In genomic region chr22:25402501-25403283, GRCh38 we compare ENCODE assay signal across 9 cellular contexts.
A peak's percentile ranks its signal among the peaks of the same experiment; 100 is the strongest.
DNase-seq lines count a peak whose midpoint lies in the region; ATAC-seq and TF ChIP-seq lines count a peak whose summit lies in the region.
"Had no signal": no experiment of that assay in that cellular context is flagged by ENCODE, and none has a peak within 500 bp of the region (broad histone marks: within the 10 kb centered on the region; RNA-seq: fewer than 3 reads in every experiment).

No MANE protein-coding gene starts in this region.

- no peaks in the 10 kb centered on the region for H3K27me3 Mint-ChIP-seq in activated CD4-positive, alpha-beta T cell treated with anti-CD3 and anti-CD28 coated beads for 36 hours

- H3K4me1 ChIP-seq in mucosa of rectum (ENCODE audit: control insufficient read depth in 2 of 2, insufficient read depth in 2 of 2, low read length in 2 of 2): peaks cover 30 to 45% of the 10 kb centered on the region in 2 donors

- H3K27ac ChIP-seq in mucosa of rectum (ENCODE audit: low read depth in 2 of 2, low read length in 2 of 2): peak overlapping the region; percentile 74 to 77

- CTCF ChIA-PET in activated CD4-positive, alpha-beta T cell treated with anti-CD3 and anti-CD28 coated beads for 36 hours (lab: Charles Lee): interaction anchor here (0.9 kb wide), 1 partner anchor 17 kb away, joined by 3 read pairs; no protein-coding TSS in a partner anchor

- no peaks in the 10 kb centered on the region for H3K27me3 ChIP-seq in mucosa of rectum (ENCODE audit: control insufficient read depth in 2 of 2, insufficient read depth in 2 of 2, low read length in 2 of 2)
- H3K27me3 ChIP-seq: neutrophil had no signal

- no peak for DNase-seq in Right ventricle myocardium superior
- no peak for DNase-seq in Right ventricle myocardium inferior (ENCODE audit: missing footprints)
- peak; percentile 54 to 65 for DNase-seq in cardiac fibroblast (ENCODE audit: low read depth in 2 of 2)
- DNase-seq in NCI-H1694 (lab: John Stamatoyannopoulos, UW): no peak
- no peak for DNase-seq in activated CD4-positive, alpha-beta T cell treated with anti-CD3 and anti-CD28 coated beads for 36 hours

- intact Hi-C loops in Right ventricle myocardium superior (cut with DNase I) (loop anchor here (5.0 kb wide), 1 partner anchor 40 kb away; no protein-coding TSS in a partner anchor), Right ventricle myocardium inferior (cut with DNase I) (loop anchor here (2.0 kb wide), 1 partner anchor 38 kb away; no protein-coding TSS in a partner anchor)
- intact Hi-C loops in activated CD4-positive, alpha-beta T cell treated with anti-CD3 and anti-CD28 coated beads for 36 hours (cut with DNase I, micrococcal nuclease): loop anchor here (5.0 to 10.0 kb wide), 3 partner anchors 40 to 328 kb away; no protein-coding TSS in a partner anchor

- H3K9me3 ChIP-seq in mucosa of rectum (ENCODE audit: control insufficient read depth in 2 of 2, low read length in 2 of 2): no peaks in the 10 kb centered on the region
- H3K9me3 ChIP-seq: neutrophil had no signal

- ATAC-seq in Right ventricle myocardium superior (ENCODE audit: poor library complexity): peak; percentile 38
- no peak for ATAC-seq in Right ventricle myocardium inferior
- no peak for ATAC-seq in GM19452 (IDR thresholded peaks at IDR 0.05; ENCODE audit: unreplicated experiment)
- no peak for ATAC-seq in GM18868 (IDR thresholded peaks at IDR 0.05; ENCODE audit: unreplicated experiment)
- ATAC-seq in activated CD4-positive, alpha-beta T cell treated with anti-CD3 and anti-CD28 coated beads for 36 hours: no peak

- no peak overlapping the region for H3K27ac Mint-ChIP-seq in activated CD4-positive, alpha-beta T cell treated with anti-CD3 and anti-CD28 coated beads for 36 hours

- H3K9me3 Mint-ChIP-seq in activated CD4-positive, alpha-beta T cell treated with anti-CD3 and anti-CD28 coated beads for 36 hours (ENCODE audit: low read depth): no peaks in the 10 kb centered on the region

- H3K4me1 Mint-ChIP-seq in activated CD4-positive, alpha-beta T cell treated with anti-CD3 and anti-CD28 coated beads for 36 hours: peaks cover 42% of the 10 kb centered on the region

- H3K4me3 ChIP-seq in cardiac fibroblast (replicated peaks in 1 of 2; ENCODE audit: low read depth in 2 of 2, low read length in 2 of 2) (peak overlapping the region in 1 of 2 donors; percentile 3), mucosa of rectum (ENCODE audit: low read length in 2 of 2) (peak overlapping the region in 1 of 2 donors; percentile 82)

- H3K9ac ChIP-seq in mucosa of rectum (ENCODE audit: low read depth in 1 of 2, low read length in 2 of 2): peak overlapping the region; percentile 72 to 80

- no peaks in the 10 kb centered on the region for H3K36me3 Mint-ChIP-seq in activated CD4-positive, alpha-beta T cell treated with anti-CD3 and anti-CD28 coated beads for 36 hours (ENCODE audit: low read depth)

- POLR2A ChIA-PET in activated CD4-positive, alpha-beta T cell treated with anti-CD3 and anti-CD28 coated beads for 36 hours (lab: Charles Lee): no interaction called here

- TF ChIP-seq CTCF in cardiac fibroblast (IDR thresholded peaks at IDR 0.05; ENCODE audit: low read depth, low read length): no peak

- no peaks in the 10 kb centered on the region for H3K36me3 ChIP-seq in mucosa of rectum (ENCODE audit: control insufficient read depth in 2 of 2, insufficient read depth in 2 of 2, low read length in 2 of 2)
- H3K36me3 ChIP-seq: neutrophil had no signal

- no peak overlapping the region for H3K4me3 Mint-ChIP-seq in activated CD4-positive, alpha-beta T cell treated with anti-CD3 and anti-CD28 coated beads for 36 hours

Comparison
In these comparisons a context has a peak if more than half of its experiments do, and no peak if none do; other contexts are left out.
1. DNase-seq: peak in cardiac fibroblast (2 of 2); none in Right ventricle myocardium superior (single experiment), Right ventricle myocardium inferior (single experiment), NCI-H1694 (single experiment) and activated CD4-positive, alpha-beta T cell treated with anti-CD3 and anti-CD28 coated beads for 36 hours (single experiment).